ENCODE assay signal across 18 cellular contexts in genomic region chr1:184158911-184159701, GRCh38.
A peak's percentile ranks its signal among the peaks of the same experiment; 100 is the strongest.
DNase-seq lines count a peak whose midpoint lies in the region; ATAC-seq, FAIRE-seq and TF ChIP-seq lines count a peak whose summit lies in the region.
"Had no signal": no experiment of that assay in that cellular context is flagged by ENCODE, and none has a peak within 500 bp of the region (broad histone marks: within the 10 kb centered on the region; RNA-seq: fewer than 3 reads in every experiment).

No MANE protein-coding gene starts in this region.

- H2BK12ac ChIP-seq in H1 (ENCODE audit: low read depth, low read length) = no peak overlapping the region

- BruUV-seq in MCF 10A (replicated peaks; lab: Mats Ljungman, UMichigan) = no TSS peak

- intact Hi-C loops in MCF 10A (cut with micrococcal nuclease) = no loop called here
- intact Hi-C loops in breast epithelium (cut with DNase I; ENCODE audit: low total_unique reads) = no loop called here
- intact Hi-C loops in upper lobe of right lung (cut with DNase I) = no loop called here

- no peaks in the 10 kb centered on the region for H3K9me3 Mint-ChIP-seq in MCF 10A (ENCODE audit: unreplicated experiment)
- no peaks in the 10 kb centered on the region for H3K9me3 Mint-ChIP-seq in activated CD4-positive, alpha-beta memory T cell treated with anti-CD3 and anti-CD28 coated beads, Interleukin-2, amount 10 ng/mL, durations not matched to agents 7 days and 5 days
- no peaks in the 10 kb centered on the region for H3K9me3 Mint-ChIP-seq in activated T-helper 17 cell treated with anti-CD3 and anti-CD28 coated beads, Interleukin-2, amount 50 U/mL, for 72 hours
- H3K9me3 Mint-ChIP-seq: effector memory CD8-positive, alpha-beta T cell; stimulated activated memory B cell treated with anti-CD40 and anti-IgM and Interleukin-4, amounts not matched to agents 10 μg/mL and 1 μg/mL and 100 μg/mL, for 72 hours; type B pancreatic cell had no signal

- H4K20me1 ChIP-seq in H1 (replicated peaks in 1 of 2; ENCODE audit: control insufficient read depth in 1 of 2, insufficient read depth in 2 of 2, low read length in 2 of 2) = no peaks in the 10 kb centered on the region

- H3K36me3 ChIP-seq in breast epithelium (no peaks in the 10 kb centered on the region), H1 (ENCODE audit: control insufficient read depth in 2 of 4, insufficient read depth in 4 of 4, low read length in 3 of 4) (no peaks in the 10 kb centered on the region), upper lobe of right lung (no peaks in the 10 kb centered on the region), SJCRH30 (no peaks in the 10 kb centered on the region)
- H3K36me3 ChIP-seq: left ventricle myocardium inferior had no signal

- H2BK120ac ChIP-seq in H1 (replicated peaks; ENCODE audit: low read depth, low read length) = no peak overlapping the region

- H3K27me3 Mint-ChIP-seq in MCF 10A (ENCODE audit: insufficient read depth, unreplicated experiment) = no peaks in the 10 kb centered on the region
- peaks cover 2% of the 10 kb centered on the region for H3K27me3 Mint-ChIP-seq in activated CD4-positive, alpha-beta memory T cell treated with anti-CD3 and anti-CD28 coated beads, Interleukin-2, amount 10 ng/mL, durations not matched to agents 7 days and 5 days
- peaks cover 7% of the 10 kb centered on the region for H3K27me3 Mint-ChIP-seq in activated T-helper 17 cell treated with anti-CD3 and anti-CD28 coated beads, Interleukin-2, amount 50 U/mL, for 72 hours
- H3K27me3 Mint-ChIP-seq: type B pancreatic cell had no signal

- no peaks in the 10 kb centered on the region for H3K79me1 ChIP-seq in H1 (ENCODE audit: low read depth, low read length)

- H2AK5ac ChIP-seq in H1 (ENCODE audit: low read depth, low read length) = no peak overlapping the region

- H3K4me3 ChIP-seq in breast epithelium (no peak overlapping the region), H1 (ENCODE audit: extremely low read depth in 1 of 4, insufficient read depth in 2 of 4, low read depth in 3 of 4, low read length in 4 of 4) (no peak overlapping the region), upper lobe of right lung (no peak overlapping the region), SJCRH30 (no peak overlapping the region)
- H3K4me3 ChIP-seq: left ventricle myocardium inferior had no signal

- FAIRE-seq in H1 (lab: Jason Lieb, UNC) = no peak

- no peak overlapping the region for H4K8ac ChIP-seq in H1 (ENCODE audit: extremely low read depth, insufficient read depth, low read length)

- no peak overlapping the region for H3K56ac ChIP-seq in H1 (replicated peaks; ENCODE audit: insufficient read length, low read depth, low read length)

- no peak overlapping the region for H2BK15ac ChIP-seq in H1 (ENCODE audit: low read length)

- no peaks in the 10 kb centered on the region for H3K4me1 Mint-ChIP-seq in MCF 10A (ENCODE audit: insufficient read depth, unreplicated experiment)
- H3K4me1 Mint-ChIP-seq in activated CD4-positive, alpha-beta memory T cell treated with anti-CD3 and anti-CD28 coated beads, Interleukin-2, amount 10 ng/mL, durations not matched to agents 7 days and 5 days = peaks cover 26% of the 10 kb centered on the region
- H3K4me1 Mint-ChIP-seq in activated T-helper 17 cell treated with anti-CD3 and anti-CD28 coated beads, Interleukin-2, amount 50 U/mL, for 72 hours = no peaks in the 10 kb centered on the region
- H3K4me1 Mint-ChIP-seq: stimulated activated memory B cell treated with anti-CD40 and anti-IgM and Interleukin-4, amounts not matched to agents 10 μg/mL and 1 μg/mL and 100 μg/mL, for 72 hours had no signal

- H3K4me2 ChIP-seq in H1 (ENCODE audit: insufficient read depth in 1 of 2, low read depth in 2 of 2, low read length in 2 of 2) = no peak overlapping the region

- WGBS in H1 (ENCODE audit: extremely low coverage in 1 of 2, insufficient coverage in 1 of 2, insufficient read length in 1 of 2, insufficient replicate concordance in 2 of 2, low coverage in 1 of 2, low lambda C conversion rate in 2 of 2, missing lambda C conversion rate in 1 of 2), 2 experiments = 86% methylated on average over 7 of the region's 7 CpGs; no CpG with 5 or more reads in 1 of the 2 experiments

- no peak overlapping the region for H4K91ac ChIP-seq in H1 (replicated peaks; ENCODE audit: insufficient read length, low read length)

- no peak overlapping the region for H2BK5ac ChIP-seq in H1 (ENCODE audit: low read depth, low read length)

- TF ChIP-seq POLR2A in breast epithelium (IDR thresholded peaks at IDR 0.05) (no peak), H1 (IDR thresholded peaks at IDR 0.05; ENCODE audit: control extremely low read depth in 1 of 2, low read depth in 2 of 2, low read length in 2 of 2) (no peak)

- TF ChIP-seq EP300 in H1 (IDR thresholded peaks at IDR 0.05; ENCODE audit: borderline replicate concordance in 1 of 2, low read depth in 2 of 2, low read length in 2 of 2) = no peak

- H2BK20ac ChIP-seq in H1 (ENCODE audit: low read length) = no peak overlapping the region

- no peak for TF ChIP-seq CTCF in MCF 10A (IDR thresholded peaks at IDR 0.05; ENCODE audit: unreplicated experiment)
- TF ChIP-seq CTCF in breast epithelium (IDR thresholded peaks at IDR 0.05) = no peak
- TF ChIP-seq CTCF in H1 (IDR thresholded peaks at IDR 0.05; ENCODE audit: control extremely low read depth in 1 of 3, insufficient read depth in 1 of 3, low read depth in 1 of 3, low read length in 3 of 3) = no peak
- TF ChIP-seq CTCF in upper lobe of right lung (IDR thresholded peaks at IDR 0.05) = no peak

- no peak overlapping the region for H3K4me3 Mint-ChIP-seq in MCF 10A (ENCODE audit: unreplicated experiment)
- H3K4me3 Mint-ChIP-seq in activated CD4-positive, alpha-beta memory T cell treated with anti-CD3 and anti-CD28 coated beads, Interleukin-2, amount 10 ng/mL, durations not matched to agents 7 days and 5 days = no peak overlapping the region
- H3K4me3 Mint-ChIP-seq in activated T-helper 17 cell treated with anti-CD3 and anti-CD28 coated beads, Interleukin-2, amount 50 U/mL, for 72 hours = no peak overlapping the region
- H3K4me3 Mint-ChIP-seq: effector memory CD8-positive, alpha-beta T cell; stimulated activated memory B cell treated with anti-CD40 and anti-IgM and Interleukin-4, amounts not matched to agents 10 μg/mL and 1 μg/mL and 100 μg/mL, for 72 hours; type B pancreatic cell had no signal

- no peak overlapping the region for H4K5ac ChIP-seq in H1 (ENCODE audit: insufficient read length, low read depth, low read length)

- no peaks in the 10 kb centered on the region for H3K79me2 ChIP-seq in H1 (ENCODE audit: control insufficient read depth in 1 of 2, insufficient read depth in 2 of 2, low read length in 2 of 2)

- no peak overlapping the region for H3K4ac ChIP-seq in H1 (replicated peaks; ENCODE audit: insufficient read length, low read depth, low read length)

- H3K27ac ChIP-seq in breast epithelium (no peak overlapping the region), H1 (ENCODE audit: low read depth, low read length) (no peak overlapping the region), upper lobe of right lung (peak overlapping the region; percentile 9), SJCRH30 (no peak overlapping the region)
- H3K27ac ChIP-seq: 22Rv1, left ventricle myocardium inferior had no signal

- ATAC-seq in upper lobe of right lung = peak; percentile 22
- no peak for ATAC-seq in activated T-helper 17 cell treated with anti-CD3 and anti-CD28 coated beads, Interleukin-2, amount 50 U/mL, for 72 hours (replicated peaks)
- ATAC-seq: effector memory CD8-positive, alpha-beta T cell; stimulated activated memory B cell treated with anti-CD40 and anti-IgM and Interleukin-4, amounts not matched to agents 10 μg/mL and 1 μg/mL and 100 μg/mL, for 72 hours had no signal

- no peaks in the 10 kb centered on the region for H3K9me3 ChIP-seq in breast epithelium
- H3K9me3 ChIP-seq in H1 (ENCODE audit: insufficient read depth in 2 of 2, low read depth in 1 of 2, low read length in 1 of 2) = peaks cover 0 to 3% of the 10 kb centered on the region in 2 experiments; a peak in 1 of 4 replicates
- no peaks in the 10 kb centered on the region for H3K9me3 ChIP-seq in upper lobe of right lung
- H3K9me3 ChIP-seq in SJCRH30 (replicated peaks) = no peaks in the 10 kb centered on the region
- H3K9me3 ChIP-seq: left ventricle myocardium inferior had no signal

- H3K14ac ChIP-seq in H1 (ENCODE audit: insufficient read length) = no peak overlapping the region

- H3K27me3 ChIP-seq in breast epithelium = no peaks in the 10 kb centered on the region
- H3K27me3 ChIP-seq in H1 (replicated peaks in 1 of 4; ENCODE audit: control insufficient read depth in 3 of 4, extremely low read depth in 1 of 4, insufficient read depth in 3 of 4, low read length in 3 of 4) = no peaks in the 10 kb centered on the region
- no peaks in the 10 kb centered on the region for H3K27me3 ChIP-seq in upper lobe of right lung
- H3K27me3 ChIP-seq in SJCRH30 = no peaks in the 10 kb centered on the region

- no peak overlapping the region for H3K18ac ChIP-seq in H1 (ENCODE audit: extremely low read depth, low read length)

- H2AFZ ChIP-seq in H1 (ENCODE audit: low read length) = no peak overlapping the region

- H3K23ac ChIP-seq in H1 (ENCODE audit: insufficient read length) = no peak overlapping the region

- POLR2A ChIA-PET in MCF 10A (lab: Yijun Ruan, JAX) = no interaction called here
- POLR2A ChIA-PET in H1 (lab: Charles Lee; ENCODE audit: partially characterized antibody) = no interaction called here
- POLR2A ChIA-PET in activated CD4-positive, alpha-beta memory T cell treated with anti-CD3 and anti-CD28 coated beads, Interleukin-2, amount 10 ng/mL, durations not matched to agents 7 days and 5 days (lab: Charles Lee) = no interaction called here

- no peak overlapping the region for H3K27ac Mint-ChIP-seq in MCF 10A (ENCODE audit: low read depth, unreplicated experiment)
- H3K27ac Mint-ChIP-seq in activated CD4-positive, alpha-beta memory T cell treated with anti-CD3 and anti-CD28 coated beads, Interleukin-2, amount 10 ng/mL, durations not matched to agents 7 days and 5 days = no peak overlapping the region
- H3K27ac Mint-ChIP-seq in activated T-helper 17 cell treated with anti-CD3 and anti-CD28 coated beads, Interleukin-2, amount 50 U/mL, for 72 hours = no peak overlapping the region
- H3K27ac Mint-ChIP-seq: activated T-helper 2 cell treated with anti-CD3 and anti-CD28 coated beads, Interferon-gamma antibody, Interleukin-2, Interleukin-4, amounts not matched to agents 10 μg/mL and 5 μg/mL and 100 μg/mL, durations not matched to agents 14 hours and 24 hours and 36 hours; effector memory CD8-positive, alpha-beta T cell; progenitor cell of endocrine pancreas; stimulated activated memory B cell treated with anti-CD40 and anti-IgM and Interleukin-4, amounts not matched to agents 10 μg/mL and 1 μg/mL and 100 μg/mL, for 72 hours; type B pancreatic cell had no signal

- no peaks in the 10 kb centered on the region for H3K36me3 Mint-ChIP-seq in MCF 10A (ENCODE audit: insufficient read depth, unreplicated experiment)
- peaks cover 5% of the 10 kb centered on the region for H3K36me3 Mint-ChIP-seq in activated CD4-positive, alpha-beta memory T cell treated with anti-CD3 and anti-CD28 coated beads, Interleukin-2, amount 10 ng/mL, durations not matched to agents 7 days and 5 days (ENCODE audit: low read depth)
- no peaks in the 10 kb centered on the region for H3K36me3 Mint-ChIP-seq in activated T-helper 17 cell treated with anti-CD3 and anti-CD28 coated beads, Interleukin-2, amount 50 U/mL, for 72 hours (ENCODE audit: low read depth)
- H3K36me3 Mint-ChIP-seq: stimulated activated memory B cell treated with anti-CD40 and anti-IgM and Interleukin-4, amounts not matched to agents 10 μg/mL and 1 μg/mL and 100 μg/mL, for 72 hours; type B pancreatic cell had no signal

- no peak for TF ChIP-seq RAD21 in H1 (IDR thresholded peaks at IDR 0.05 in 1 of 2, conservative IDR thresholded peaks at IDR 0.05 in 1 of 2; ENCODE audit: low read depth in 2 of 2, low read length in 2 of 2)

- H3K9ac ChIP-seq in H1 (replicated peaks in 1 of 4; ENCODE audit: extremely low read depth in 1 of 4, low read depth in 3 of 4, low read length in 3 of 4) = no peak overlapping the region

- H3K4me1 ChIP-seq in breast epithelium (peaks cover 4 to 12% of the 10 kb centered on the region in 2 donors), H1 (replicated peaks in 1 of 4; ENCODE audit: control insufficient read depth in 3 of 4, insufficient read depth in 4 of 4, low read length in 3 of 4) (peaks cover 0 to 7% (median 4%) of the 10 kb centered on the region in 4 experiments; a peak in 3 of 7 replicates), upper lobe of right lung (peaks cover 19% of the 10 kb centered on the region), SJCRH30 (no peaks in the 10 kb centered on the region)

- CTCF ChIA-PET in MCF 10A (lab: Yijun Ruan, JAX) (interaction anchor here (0.6 to 1.0 kb wide), 2 partner anchors 10 to 86 kb away, joined by 3 read pairs; no protein-coding TSS in a partner anchor), H1 (lab: Charles Lee; ENCODE audit: partially characterized antibody) (no interaction called here)
- CTCF ChIA-PET in activated CD4-positive, alpha-beta memory T cell treated with anti-CD3 and anti-CD28 coated beads, Interleukin-2, amount 10 ng/mL, durations not matched to agents 7 days and 5 days (lab: Charles Lee) = no interaction called here

- no peaks in the 10 kb centered on the region for H3K23me2 ChIP-seq in H1 (ENCODE audit: low read depth, low read length)

- peak; percentile 19 for DNase-seq in MCF 10A (ENCODE audit: unreplicated experiment)
- no peak for DNase-seq in breast epithelium (ENCODE audit: low spot score in 2 of 2)
- peak; percentile 79 for DNase-seq in NOMO-1 treated with dmso at 0.1 percent for 144 hours (lab: John Stamatoyannopoulos, UW; ENCODE audit: unreplicated experiment)
- no peak for DNase-seq in H1 (ENCODE audit: low read depth in 1 of 2, low spot score in 2 of 2)
- DNase-seq in upper lobe of right lung = no peak
- DNase-seq in SJCRH30 = no peak
- DNase-seq in activated CD4-positive, alpha-beta memory T cell treated with anti-CD3 and anti-CD28 coated beads, Interleukin-2, amount 10 ng/mL, durations not matched to agents 7 days and 5 days = no peak
- DNase-seq: central memory CD4-positive, alpha-beta T cell; DMS79 treated with DMSO at 0.1 percent for 48 hours; effector memory CD8-positive, alpha-beta T cell; left ventricle myocardium inferior; NCI-H1694 treated with DMSO at 0.1 percent for 48 hours had no signal

Comparison
In these comparisons a context has a peak if more than half of its experiments do, and no peak if none do; other contexts are left out.
1. DNase-seq: peak in MCF 10A (single experiment) and NOMO-1 treated with dmso at 0.1 percent for 144 hours (single experiment); none in breast epithelium (0 of 2), H1 (0 of 2), upper lobe of right lung (single experiment), SJCRH30 (0 of 2) and activated CD4-positive, alpha-beta memory T cell treated with anti-CD3 and anti-CD28 coated beads, Interleukin-2, amount 10 ng/mL, durations not matched to agents 7 days and 5 days (single experiment).